In genomic region chr10:36779238-36779846, GRCh38 we compare ENCODE assay signal across 9 cellular contexts.
DNase-seq lines count a peak whose midpoint lies in the region; ATAC-seq and TF ChIP-seq lines count a peak whose summit lies in the region.
"Had no signal": no experiment of that assay in that cellular context is flagged by ENCODE, and none has a peak within 500 bp of the region (broad histone marks: within the 10 kb centered on the region; RNA-seq: fewer than 3 reads in every experiment).

No MANE protein-coding gene starts in this region.

- ATAC-seq in GM19395 (IDR thresholded peaks at IDR 0.05; ENCODE audit: unreplicated experiment) (no peak), T-cell (replicated peaks in 1 of 4) (no peak), HG03108 (IDR thresholded peaks at IDR 0.05; ENCODE audit: unreplicated experiment) (no peak)

- no peak overlapping the region for H3K27ac Mint-ChIP-seq in T-cell
- H3K27ac Mint-ChIP-seq: natural killer cell had no signal

- TF ChIP-seq CTCF in GM13977 (IDR thresholded peaks at IDR 0.05; ENCODE audit: extremely low read depth, insufficient read depth, missing control alignments) (peak; percentile 5), GM10248 (IDR thresholded peaks at IDR 0.05; ENCODE audit: control extremely low read depth, extremely low read depth, low read depth, missing control alignments) (no peak)

- no peaks in the 10 kb centered on the region for H3K27me3 Mint-ChIP-seq in T-cell

- peaks cover 2 to 13% (median 13%) of the 10 kb centered on the region in 3 donors for H3K9me3 Mint-ChIP-seq in T-cell
- H3K9me3 Mint-ChIP-seq: natural killer cell had no signal

- POLR2A ChIA-PET in GM10248 (lab: Yijun Ruan, JAX) = no interaction called here
- POLR2A ChIA-PET in T-cell (lab: Charles Lee) = no interaction called here

- H3K36me3 Mint-ChIP-seq in T-cell = no peaks in the 10 kb centered on the region
- H3K36me3 Mint-ChIP-seq: natural killer cell had no signal

- no peak overlapping the region for H3K4me3 Mint-ChIP-seq in T-cell
- H3K4me3 Mint-ChIP-seq: natural killer cell had no signal

- no peaks in the 10 kb centered on the region for H3K4me1 Mint-ChIP-seq in T-cell
- H3K4me1 Mint-ChIP-seq: natural killer cell had no signal

- CTCF ChIA-PET in GM10248 (lab: Yijun Ruan, JAX) (interaction anchor here (0.9 kb wide), 2 partner anchors 9 to 1144 kb away, joined by 5 read pairs; no protein-coding TSS in a partner anchor), T-cell (lab: Charles Lee) (interaction anchor here in 1 of 2 donors (0.7 kb wide), 1 partner anchor 718 kb away, joined by 9 read pairs; no protein-coding TSS in a partner anchor)

- in situ Hi-C loops in GM13977 (cut with MboI; ENCODE audit: low pct_unique_long_range_greater_than_20kb, low sequenced_read_pairs, unreplicated experiment) = no loop called here

- DNase-seq in GM13977 (ENCODE audit: low spot score) = no peak
- peak; percentile 65 for DNase-seq in NCI-H82 (lab: John Stamatoyannopoulos, UW)
- DNase-seq in ecto neural progenitor cell (ENCODE audit: low spot score) = peak; percentile 47
- DNase-seq in lung microvascular endothelial cell (ENCODE audit: low read depth in 2 of 2) = peak; percentile 83 to 86
- DNase-seq in GM10248 (ENCODE audit: extremely low spot score) = no peak
- DNase-seq in T-cell = no peak
- DNase-seq: natural killer cell had no signal

Comparison
In these comparisons a context has a peak if more than half of its experiments do, and no peak if none do; other contexts are left out.
1. DNase-seq: peak in NCI-H82 (single experiment), ecto neural progenitor cell (single experiment) and lung microvascular endothelial cell (2 of 2); none in GM13977 (single experiment), GM10248 (single experiment) and T-cell (0 of 34).